ENCODE assay signal across 16 cellular contexts in the genomic region with DNA sequence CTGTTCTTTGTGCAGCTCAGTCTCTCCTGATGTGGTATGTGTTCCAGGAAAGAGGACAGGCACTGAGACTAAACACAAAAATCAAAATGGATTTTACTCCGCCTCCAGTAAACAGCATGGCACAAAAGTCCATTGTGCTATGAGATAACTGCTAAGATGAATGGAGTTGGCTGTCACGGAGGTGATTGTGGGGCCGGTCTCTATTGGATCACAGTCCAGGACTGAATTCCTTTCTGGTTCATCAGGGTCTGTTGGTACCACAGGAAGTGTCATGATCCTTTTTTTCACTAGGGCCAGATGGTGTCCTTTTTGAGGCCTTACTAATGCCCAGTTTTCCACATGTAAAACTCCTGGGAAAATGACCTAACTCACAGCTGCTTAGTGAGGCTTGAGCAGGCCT.
DNase-seq lines count a peak whose midpoint lies in the region; ATAC-seq and TF ChIP-seq lines count a peak whose summit lies in the region.
"Had no signal": no experiment of that assay in that cellular context is flagged by ENCODE, and none has a peak within 500 bp of the region (broad histone marks: within the 10 kb centered on the region; RNA-seq: fewer than 3 reads in every experiment).

No MANE protein-coding gene starts in this region.

- H3K36me3 ChIP-seq in WERI-Rb-1: no peaks in the 10 kb centered on the region
- H3K36me3 ChIP-seq: left lung had no signal

- H3K9me3 ChIP-seq in WERI-Rb-1 (ENCODE audit: severe bottlenecking): no peaks in the 10 kb centered on the region
- H3K9me3 ChIP-seq: left lung had no signal

- H3K27ac ChIP-seq in WERI-Rb-1: no peak overlapping the region
- H3K27ac ChIP-seq: left lung had no signal

- H3K27me3 ChIP-seq in WERI-Rb-1 (ENCODE audit: insufficient read depth, low read depth, severe bottlenecking): peaks cover 2% of the 10 kb centered on the region
- H3K27me3 ChIP-seq: left lung had no signal

- ATAC-seq in left lobe of liver (no peak), GM21576 (IDR thresholded peaks at IDR 0.05; ENCODE audit: unreplicated experiment) (no peak)
- ATAC-seq: CD8-positive, alpha-beta T cell; left lung; natural killer cell; sciatic nerve had no signal

- DNase-seq in NCI-H524 (lab: John Stamatoyannopoulos, UW) (peak; percentile 5 to 60), NCI-H524 treated with DMSO at 0.1 percent for 48 hours (lab: John Stamatoyannopoulos, UW) (no peak), WERI-Rb-1 (peak; percentile 12), inferior parietal cortex (ENCODE audit: extremely low spot score) (peak; percentile 53), superior temporal gyrus (ENCODE audit: extremely low spot score) (peak; percentile 82), left lobe of liver (ENCODE audit: low spot score) (no peak)
- no peak for DNase-seq in activated CD4-positive, alpha-beta T cell treated with anti-CD3 and anti-CD28 coated beads for 48 hours
- DNase-seq: activated CD4-positive, CD25-positive, alpha-beta regulatory T cell treated with anti-CD3 and anti-CD28 coated beads, Interleukin-2, amount 50 U/mL, for 72 hours; CD8-positive, alpha-beta T cell; left lung; natural killer cell; NCI-H446 treated with DMSO at 0.1 percent for 48 hours; stimulated activated CD4-positive, alpha-beta T cell treated with anti-CD3 and anti-CD28 coated beads, Interleukin-4, amount 100 ng/mL, for 4 hours; T-helper 1 cell had no signal

- no peak for TF ChIP-seq CTCF in WERI-Rb-1 (IDR thresholded peaks at IDR 0.05; ENCODE audit: low read depth, low read length)

- no peak overlapping the region for H3K4me3 ChIP-seq in WERI-Rb-1 (ENCODE audit: low read depth, low read length)
- H3K4me3 ChIP-seq: left lung had no signal

Comparison
In these comparisons a context has a peak if more than half of its experiments do, and no peak if none do; other contexts are left out.
1. DNase-seq: peak in NCI-H524 (2 of 2), WERI-Rb-1 (single experiment), inferior parietal cortex (single experiment) and superior temporal gyrus (single experiment); none in NCI-H524 treated with DMSO at 0.1 percent for 48 hours (single experiment), left lobe of liver (single experiment) and activated CD4-positive, alpha-beta T cell treated with anti-CD3 and anti-CD28 coated beads for 48 hours (single experiment).